Comparison of ENCODE assay signal across 17 cellular contexts in the genomic region with DNA sequence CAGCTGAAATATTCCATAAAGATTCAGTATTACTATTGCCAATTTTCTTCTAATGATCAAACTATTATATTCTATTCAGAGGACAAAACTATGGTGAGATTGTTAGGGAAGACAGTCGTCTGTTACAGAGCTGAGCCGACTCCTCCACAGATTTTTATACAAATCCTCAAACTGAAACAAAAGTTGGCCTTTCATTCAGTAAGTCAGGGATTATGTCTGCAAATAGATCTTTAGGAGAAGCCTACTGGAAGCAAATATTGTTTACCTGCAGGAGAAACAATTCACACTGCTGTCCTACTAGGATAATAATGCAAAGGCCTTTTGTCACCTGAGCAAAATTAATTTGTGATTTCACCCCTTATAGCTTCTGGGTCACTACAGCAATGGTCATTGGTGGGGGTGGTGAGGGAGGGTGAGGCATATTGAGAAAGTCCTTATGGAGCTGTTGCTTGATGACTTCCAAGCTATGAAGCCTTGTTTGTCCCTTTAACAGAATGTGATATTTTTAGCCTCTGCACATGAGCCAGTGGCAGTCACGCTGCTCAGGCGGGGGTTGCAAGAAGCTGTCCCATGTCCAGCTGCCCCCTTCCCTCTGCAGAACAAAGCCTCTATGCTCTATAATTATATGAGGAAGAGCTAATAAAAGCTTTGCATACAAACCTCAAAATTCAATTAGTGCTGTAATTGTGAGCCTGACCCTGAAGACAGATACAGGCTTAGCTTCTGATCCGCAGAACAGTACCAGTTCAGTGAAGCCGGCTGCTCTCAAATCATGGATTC.
DNase-seq lines count a peak whose midpoint lies in the region; TF ChIP-seq lines count a peak whose summit lies in the region.
"Had no signal": no experiment of that assay in that cellular context is flagged by ENCODE, and none has a peak within 500 bp of the region (broad histone marks: within the 10 kb centered on the region; RNA-seq: fewer than 3 reads in every experiment).

No MANE protein-coding gene starts in this region.

- no peaks in the 10 kb centered on the region for H3K27me3 ChIP-seq in BLaER1 treated with 17β-estradiol and CSF1 and Interleukin-3, amounts not matched to agents 10 nM and 100 nM
- H3K27me3 ChIP-seq in osteoblast (ENCODE audit: insufficient read depth, low read length) (no peaks in the 10 kb centered on the region), mesenchymal stem cell (ENCODE audit: control insufficient read depth in 1 of 2, insufficient read depth in 1 of 2, low read length in 2 of 2) (peaks cover 0 to 23% of the 10 kb centered on the region in 2 experiments)
- H3K27me3 ChIP-seq: body of pancreas, spleen had no signal

- no peak overlapping the region for H3K4ac ChIP-seq in mesenchymal stem cell (ENCODE audit: low read depth in 1 of 2, low read length in 2 of 2)

- H4K91ac ChIP-seq in mesenchymal stem cell (ENCODE audit: low read length), result no peak overlapping the region

- H2BK12ac ChIP-seq in mesenchymal stem cell (ENCODE audit: low read length in 2 of 2), result no peak overlapping the region

- H3K36me3 ChIP-seq in BLaER1 treated with 17β-estradiol and CSF1 and Interleukin-3, amounts not matched to agents 10 nM and 100 nM, result no peaks in the 10 kb centered on the region
- no peaks in the 10 kb centered on the region for H3K36me3 ChIP-seq in osteoblast (ENCODE audit: insufficient read depth, low read length)
- no peaks in the 10 kb centered on the region for H3K36me3 ChIP-seq in mesenchymal stem cell (ENCODE audit: control insufficient read depth in 1 of 2, insufficient read depth in 2 of 2, low read depth in 1 of 2, low read length in 2 of 2)
- H3K36me3 ChIP-seq: spleen had no signal

- intact Hi-C loops in cardiac septum (cut with DNase I), result no loop called here

- peaks cover 0 to 14% (median 0%) of the 10 kb centered on the region in 11 experiments; a peak in 6 of 22 replicates for H3K9me3 ChIP-seq in BLaER1 treated with 17β-estradiol and CSF1 and Interleukin-3, amounts not matched to agents 10 nM and 100 nM (replicated peaks in 1 of 11)
- H3K9me3 ChIP-seq in osteoblast (ENCODE audit: low read depth, low read length) (no peaks in the 10 kb centered on the region), mesenchymal stem cell (ENCODE audit: control insufficient read depth, low read length) (no peaks in the 10 kb centered on the region)
- H3K9me3 ChIP-seq: body of pancreas, spleen had no signal

- no peaks in the 10 kb centered on the region for H3K79me1 ChIP-seq in mesenchymal stem cell (replicated peaks; ENCODE audit: low read length, poor library complexity, severe bottlenecking)

- H4K20me1 ChIP-seq in BLaER1 treated with 17β-estradiol and CSF1 and Interleukin-3, amounts not matched to agents 10 nM and 100 nM, result no peaks in the 10 kb centered on the region
- H4K20me1 ChIP-seq in osteoblast (ENCODE audit: insufficient read depth, low read length), result no peaks in the 10 kb centered on the region

- H3K23ac ChIP-seq in mesenchymal stem cell (ENCODE audit: low read length in 2 of 2), result no peak overlapping the region

- no peak overlapping the region for H2AK5ac ChIP-seq in mesenchymal stem cell (ENCODE audit: low read length, severe bottlenecking)

- 96% methylated on average over 2 of the region's 6 CpGs for WGBS in mesenchymal stem cell

- no peak overlapping the region for H2BK15ac ChIP-seq in mesenchymal stem cell (ENCODE audit: low read depth, poor library complexity, severe bottlenecking)

- no peak overlapping the region for H4K8ac ChIP-seq in mesenchymal stem cell (ENCODE audit: low read length)

- no peak overlapping the region for H3K27ac ChIP-seq in BLaER1 treated with 17β-estradiol and CSF1 and Interleukin-3, amounts not matched to agents 10 nM and 100 nM
- H3K27ac ChIP-seq in osteoblast (ENCODE audit: low read depth, low read length) (no peak overlapping the region), mesenchymal stem cell (ENCODE audit: low read length, poor library complexity, severe bottlenecking) (no peak overlapping the region)
- H3K27ac ChIP-seq: body of pancreas, spleen had no signal

- H2AFZ ChIP-seq in osteoblast (ENCODE audit: low read length) (peak overlapping the region; percentile 44), mesenchymal stem cell (ENCODE audit: low read depth, low read length) (no peak overlapping the region)

- H2BK5ac ChIP-seq in mesenchymal stem cell (ENCODE audit: low read depth, low read length, poor library complexity, severe bottlenecking), result no peak overlapping the region

- H3K4me3 ChIP-seq in BLaER1 treated with 17β-estradiol and CSF1 and Interleukin-3, amounts not matched to agents 10 nM and 100 nM, result no peak overlapping the region
- H3K4me3 ChIP-seq in osteoblast (ENCODE audit: insufficient read depth, low read length), result no peak overlapping the region
- H3K4me3 ChIP-seq in mesenchymal stem cell (ENCODE audit: insufficient read depth in 1 of 2, low read depth in 1 of 2, low read length in 2 of 2), result no peak overlapping the region
- H3K4me3 ChIP-seq: body of pancreas, spleen had no signal

- H3K18ac ChIP-seq in mesenchymal stem cell (ENCODE audit: low read depth in 1 of 2, low read length in 2 of 2), result no peak overlapping the region

- H3K14ac ChIP-seq in mesenchymal stem cell (ENCODE audit: low read length in 2 of 2), result no peak overlapping the region

- H3K9ac ChIP-seq in BLaER1 treated with 17β-estradiol and CSF1 and Interleukin-3, amounts not matched to agents 10 nM and 100 nM, result no peak overlapping the region
- no peak overlapping the region for H3K9ac ChIP-seq in mesenchymal stem cell (ENCODE audit: low read length)

- peaks cover 6 to 10% (median 8%) of the 10 kb centered on the region in 10 experiments; a peak in 17 of 20 replicates for H3K4me1 ChIP-seq in BLaER1 treated with 17β-estradiol and CSF1 and Interleukin-3, amounts not matched to agents 10 nM and 100 nM
- peaks cover 1% of the 10 kb centered on the region for H3K4me1 ChIP-seq in osteoblast (ENCODE audit: insufficient read depth, low read length)
- no peaks in the 10 kb centered on the region for H3K4me1 ChIP-seq in mesenchymal stem cell (ENCODE audit: control insufficient read depth, insufficient read depth, low read depth, low read length)
- H3K4me1 ChIP-seq: body of pancreas, spleen had no signal

- peak overlapping the region in 10 of 11 experiments; percentile 7 to 59 (median 34); a peak in 14 of 22 replicates for H3K4me2 ChIP-seq in BLaER1 treated with 17β-estradiol and CSF1 and Interleukin-3, amounts not matched to agents 10 nM and 100 nM
- no peak overlapping the region for H3K4me2 ChIP-seq in osteoblast (ENCODE audit: insufficient read depth, low read length)
- H3K4me2 ChIP-seq in mesenchymal stem cell (ENCODE audit: low read length, poor library complexity, severe bottlenecking), result no peak overlapping the region

- H3K79me2 ChIP-seq in osteoblast (ENCODE audit: insufficient read depth, low read length), result no peaks in the 10 kb centered on the region

- no peak for TF ChIP-seq CTCF in osteoblast (IDR thresholded peaks at IDR 0.05; ENCODE audit: extremely low read depth, low read depth, low read length)

- H2BK120ac ChIP-seq in mesenchymal stem cell (ENCODE audit: low read depth, low read length), result no peak overlapping the region

- DNase-seq in anterior cingulate cortex (lab: John Stamatoyannopoulos, UW) (peak in 37 of 58 donors; percentile 10 to 63 (median 38)), cardiac septum (ENCODE audit: low spot score) (peak; percentile 80), osteoblast (ENCODE audit: insufficient read length, low spot score, missing footprints) (no peak), ecto neural progenitor cell (ENCODE audit: low spot score) (no peak), mesenchymal stem cell (no peak), activated T-cell treated with anti-CD3 and anti-CD28 coated beads for 4 hours (no peak), COLO668 (lab: John Stamatoyannopoulos, UW; ENCODE audit: unreplicated experiment) (no peak)
- DNase-seq: ACHN; activated CD8-positive, alpha-beta memory T cell treated with anti-CD3 and anti-CD28 coated beads, Interleukin-2, amount 10 ng/mL, durations not matched to agents 7 days and 5 days; activated naive CD4-positive, alpha-beta T cell treated with anti-CD3 and anti-CD28 coated beads, Interleukin-2, amount 10 ng/mL, durations not matched to agents 7 days and 5 days; body of pancreas; COR-L47; NCI-H2171; NK-92 treated with Interleukin-12 subunit alpha and Interleukin-12 subunit beta, amount 100 ng/mL, for 24 hours; spleen; T-helper 17 cell had no signal

Comparison
In these comparisons a context has a peak if more than half of its experiments do, and no peak if none do; other contexts are left out.
1. H3K4me2 ChIP-seq: peak in BLaER1 treated with 17β-estradiol and CSF1 and Interleukin-3, amounts not matched to agents 10 nM and 100 nM (10 of 11); none in osteoblast (single experiment) and mesenchymal stem cell (single experiment).
2. DNase-seq: peak in anterior cingulate cortex (37 of 58) and cardiac septum (single experiment); none in osteoblast (single experiment), ecto neural progenitor cell (single experiment), mesenchymal stem cell (single experiment), activated T-cell treated with anti-CD3 and anti-CD28 coated beads for 4 hours (single experiment) and COLO668 (single experiment).